ENCODE assay signal across 2 cellular contexts in the genomic region with DNA sequence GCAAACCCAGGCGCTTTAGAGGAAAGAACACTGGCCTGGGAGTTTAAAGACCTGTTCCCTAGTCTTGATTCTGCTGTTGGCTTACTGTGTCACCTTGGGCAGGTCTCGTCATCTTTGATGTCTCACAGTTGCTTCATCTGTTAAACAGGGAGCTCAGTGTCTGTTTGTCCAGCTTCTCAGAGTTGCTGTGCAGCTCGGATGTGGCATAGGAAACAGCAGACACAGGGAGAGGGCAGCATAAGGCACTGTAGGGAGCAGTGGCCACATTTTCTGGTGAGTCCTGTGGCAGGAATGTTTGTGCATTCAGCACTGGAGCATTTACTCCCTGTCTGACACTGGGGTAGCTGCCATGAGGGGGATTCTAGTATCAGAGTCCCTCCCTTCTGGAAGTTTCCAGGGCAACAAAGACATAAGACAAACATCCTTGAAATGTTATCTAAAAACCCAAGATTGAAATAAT.
TF ChIP-seq lines count a peak whose summit lies in the region.

No MANE protein-coding gene starts in this region.

TF ChIP-seq in HEK293, 187 proteins besides CTCF, POLR2A, EP300 and RAD21:
- TF ChIP-seq OSR2 (tag by site-specific recombination; IDR thresholded peaks at IDR 0.05) = no peak
- 0 out of 2 replicates have a peak, but pooled peaks have one; percentile 42 for TF ChIP-seq ZNF623 (tag by site-specific recombination; IDR thresholded peaks at IDR 0.05)

TF ChIP-seq in GM12878, 131 proteins besides CTCF, POLR2A, EP300 and RAD21:
- TF ChIP-seq MEF2A (IDR thresholded peaks at IDR 0.05; ENCODE audit: insufficient read depth, low read depth, low read length) = no peak
- TF ChIP-seq POLR2AphosphoS5 (IDR thresholded peaks at IDR 0.05; ENCODE audit: low read length) = 0 out of 2 replicates have a peak, but pooled peaks have one; percentile 1
- no peak for TF ChIP-seq NRF1 (conservative IDR thresholded peaks at IDR 0.05; ENCODE audit: low read depth, low read length)
- TF ChIP-seq MYB (IDR thresholded peaks at IDR 0.05; ENCODE audit: borderline replicate concordance, low read depth, low read length) = no peak
- TF ChIP-seq RUNX3 (IDR thresholded peaks at IDR 0.05; ENCODE audit: low read length) = no peak
